In the genomic region with DNA sequence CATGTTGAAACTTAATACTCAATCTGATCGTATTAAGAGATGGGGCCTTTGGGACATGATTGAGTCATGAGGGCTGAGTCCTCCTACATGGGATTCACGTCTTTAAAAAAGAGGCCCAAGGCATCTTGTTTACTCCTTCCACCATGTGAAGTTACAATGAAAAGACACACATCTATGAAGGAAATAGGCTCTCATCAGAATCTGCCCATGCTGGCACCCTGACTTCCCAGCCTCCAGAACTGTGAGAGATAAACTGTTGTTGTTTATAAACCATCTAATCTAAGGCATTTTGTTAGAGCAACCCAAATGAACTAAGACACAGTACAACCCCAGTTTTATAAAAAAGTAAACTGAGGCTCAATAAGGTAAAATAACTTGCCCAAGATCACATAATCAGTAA, we compare ENCODE assay signal across 32 cellular contexts.
"Had no signal": no experiment of that assay in that cellular context is flagged by ENCODE, and none has a peak within 500 bp of the region (broad histone marks: within the 10 kb centered on the region; RNA-seq: fewer than 3 reads in every experiment).

No MANE protein-coding gene starts in this region.

- H3K9me3 ChIP-seq: ascending aorta, body of pancreas, breast epithelium had no signal

- DNase-seq: activated effector memory CD4-positive, alpha-beta T cell treated with anti-CD3 and anti-CD28 coated beads, Interleukin-2, amount 50 U/mL, for 16 hours; activated effector memory CD4-positive, alpha-beta T cell treated with Interleukin-2 at 50 U/mL for 16 hours; activated gamma-delta T cell; activated gamma-delta T cell treated with Interleukin-2 at 50 U/mL for 16 hours; activated naive CD4-positive, alpha-beta T cell; activated naive CD4-positive, alpha-beta T cell treated with anti-CD3 and anti-CD28 coated beads for 36 hours; activated naive CD4-positive, alpha-beta T cell treated with anti-CD3 and anti-CD28 coated beads, Interleukin-2, amount 10 ng/mL, durations not matched to agents 7 days and 5 days; activated naive CD4-positive, alpha-beta T cell treated with anti-CD3 and anti-CD28 coated beads, Interleukin-2, amount 50 U/mL, for 16 hours; activated naive CD4-positive, alpha-beta T cell treated with Interleukin-2 at 50 U/mL for 16 hours; activated naive CD8-positive, alpha-beta T cell treated with anti-CD3 and anti-CD28 coated beads for 36 hours; activated naive CD8-positive, alpha-beta T cell treated with anti-CD3 and anti-CD28 coated beads, Interleukin-2, amount 10 ng/mL, durations not matched to agents 7 days and 5 days; activated naive CD8-positive, alpha-beta T cell treated with anti-CD3 and anti-CD28 coated beads, Interleukin-2, amount 50 U/mL, for 24 hours; activated T-cell treated with anti-CD3 and anti-CD28 coated beads, Interleukin-2, amount 50 U/mL, for 1 hour; activated T-cell treated with anti-CD3 and anti-CD28 coated beads, Interleukin-2, amount 50 U/mL, for 24 hours; activated T-cell treated with anti-CD3 and anti-CD28 coated beads, Interleukin-2, amount 50 U/mL, for 4 hours; activated T-cell treated with anti-CD3 and anti-CD28 coated beads, Interleukin-2, amount 50 U/mL, for 48 hours; activated T-cell treated with anti-CD3 and anti-CD28 coated beads, Interleukin-2, amount 50 U/mL, for 72 hours; adrenal gland; amniotic stem cell; amygdala; anterior cingulate cortex; aorta; body of pancreas; brain microvascular endothelial cell; caudate nucleus; central memory CD4-positive, alpha-beta T cell; cerebellar nuclear complex had no signal

- H3K4me1 ChIP-seq: ascending aorta, body of pancreas, breast epithelium had no signal

- H3K27ac ChIP-seq: adrenal gland, ascending aorta, body of pancreas, brain microvascular endothelial cell, breast epithelium, cardiac muscle cell had no signal

- H3K4me3 ChIP-seq: adrenal gland, ascending aorta, body of pancreas, breast epithelium, cardiac muscle cell had no signal

- H3K27me3 ChIP-seq: adrenal gland, ascending aorta, body of pancreas, brain microvascular endothelial cell, breast epithelium, cardiac muscle cell had no signal

- H3K36me3 ChIP-seq: adrenal gland, ascending aorta, brain microvascular endothelial cell, breast epithelium, cardiac muscle cell had no signal

- ATAC-seq: activated naive CD4-positive, alpha-beta T cell treated with anti-CD3 and anti-CD28 coated beads, Interleukin-2, amount 50 U/mL, for 72 hours; activated naive CD8-positive, alpha-beta T cell treated with anti-CD3 and anti-CD28 coated beads, Interleukin-2, amount 50 U/mL, for 24 hours; activated T-cell treated with anti-CD3 and anti-CD28 coated beads, Interleukin-2, amount 50 U/mL, for 4 hours; activated T-cell treated with anti-CD3 and anti-CD28 coated beads, Interleukin-2, amount 50 U/mL, for 72 hours; activated T-helper 17 cell treated with anti-CD3 and anti-CD28 coated beads, Interleukin-2, amount 50 U/mL, for 72 hours; body of pancreas had no signal
